9 cellular contexts compared by ENCODE assay signal in genomic region chr17:39652635-39653315, GRCh38. TPM values are rescaled to one million over a fixed set of nuclear protein-coding genes. Genes with fewer than 3 reads are reported as not detected.
DNase-seq lines count a peak whose midpoint lies in the region; ATAC-seq, FAIRE-seq and TF ChIP-seq lines count a peak whose summit lies in the region.
"Had no signal": no experiment of that assay in that cellular context is flagged by ENCODE, and none has a peak within 500 bp of the region (broad histone marks: within the 10 kb centered on the region; RNA-seq: fewer than 3 reads in every experiment).

No MANE protein-coding gene starts in this region.

- peaks cover 0 to under 1% (median 0%) of the 10 kb centered on the region in 5 experiments for H3K9me3 Mint-ChIP-seq in brain
- no peaks in the 10 kb centered on the region for H3K9me3 Mint-ChIP-seq in natural killer cell treated with Interleukin-12 subunit alpha and Interleukin-12 subunit beta and Interleukin-15 and Interleukin-18, amount 100 ng/mL, for 72 hours

- H3K27me3 Mint-ChIP-seq in brain: peaks cover 3% of the 10 kb centered on the region
- no peaks in the 10 kb centered on the region for H3K27me3 Mint-ChIP-seq in natural killer cell treated with Interleukin-12 subunit alpha and Interleukin-12 subunit beta and Interleukin-15 and Interleukin-18, amount 100 ng/mL, for 72 hours

- DNase-seq in natural killer cell treated with Interleukin-12 subunit alpha and Interleukin-12 subunit beta and Interleukin-15 and Interleukin-18, amount 100 ng/mL, for 72 hours (ENCODE audit: low spot score): no peak
- DNase-seq in activated CD4-positive, alpha-beta T cell treated with anti-CD3 and anti-CD28 coated beads for 4 hours: no peak
- no peak for DNase-seq in NCI-H345 treated with DMSO at 0.1 percent for 48 hours (lab: John Stamatoyannopoulos, UW; ENCODE audit: unreplicated experiment)
- DNase-seq: activated naive CD4-positive, alpha-beta T cell treated with anti-CD3 and anti-CD28 coated beads, Interleukin-2, amount 50 U/mL, for 16 hours had no signal

- peak in 1 of 2 donors; percentile 26 for ATAC-seq in natural killer cell treated with Interleukin-12 subunit alpha and Interleukin-12 subunit beta and Interleukin-15 and Interleukin-18, amount 100 ng/mL, for 72 hours
- ATAC-seq in HG02623 (IDR thresholded peaks at IDR 0.05; ENCODE audit: unreplicated experiment): no peak

- H3K27ac Mint-ChIP-seq in brain: peak overlapping the region; percentile 87 to 97 (median 94)
- peak overlapping the region; percentile 25 to 74 for H3K27ac Mint-ChIP-seq in natural killer cell treated with Interleukin-12 subunit alpha and Interleukin-12 subunit beta and Interleukin-15 and Interleukin-18, amount 100 ng/mL, for 72 hours

- peak overlapping the region in 4 of 5 experiments; percentile 37 to 59 (median 48) for H3K4me3 Mint-ChIP-seq in brain
- H3K4me3 Mint-ChIP-seq in natural killer cell treated with Interleukin-12 subunit alpha and Interleukin-12 subunit beta and Interleukin-15 and Interleukin-18, amount 100 ng/mL, for 72 hours: no peak overlapping the region

- H3K4me1 Mint-ChIP-seq in brain: peaks cover 45% of the 10 kb centered on the region
- peaks cover 40 to 43% of the 10 kb centered on the region in 2 donors for H3K4me1 Mint-ChIP-seq in natural killer cell treated with Interleukin-12 subunit alpha and Interleukin-12 subunit beta and Interleukin-15 and Interleukin-18, amount 100 ng/mL, for 72 hours (ENCODE audit: low read depth in 2 of 2)

- TF ChIP-seq CTCF in brain (conservative IDR thresholded peaks at IDR 0.05): no peak

- peak; percentile 39 for FAIRE-seq in G401.6 (lab: Jason Lieb, UNC)

- peaks cover 6% of the 10 kb centered on the region for H3K36me3 Mint-ChIP-seq in brain
- H3K36me3 Mint-ChIP-seq in natural killer cell treated with Interleukin-12 subunit alpha and Interleukin-12 subunit beta and Interleukin-15 and Interleukin-18, amount 100 ng/mL, for 72 hours: no peaks in the 10 kb centered on the region

RNA-seq across cellular contexts. Expression of gene TCAP, which starts 12.4 kb away (rescaled TPM):
- polyA plus RNA-seq in brain (ENCODE audit: insufficient read depth, low read depth, low replicate concordance): 2.1 TPM
- total RNA-seq in natural killer cell treated with Interleukin-12 subunit alpha and Interleukin-12 subunit beta and Interleukin-15 and Interleukin-18, amount 100 ng/mL, for 72 hours: 1 to 10 TPM; 2.1 to 2.5 TPM

RNA-seq across cellular contexts. Expression of gene PNMT, which starts 15.5 kb away (rescaled TPM):
- polyA plus RNA-seq in brain (ENCODE audit: insufficient read depth, low read depth, low replicate concordance): 2.9 TPM
- not detected for total RNA-seq in natural killer cell treated with Interleukin-12 subunit alpha and Interleukin-12 subunit beta and Interleukin-15 and Interleukin-18, amount 100 ng/mL, for 72 hours
- total RNA-seq: HT1080, RPMI7951 had no signal

RNA-seq across cellular contexts. Expression of gene STARD3, which starts 15.8 kb away (rescaled TPM):
- polyA plus RNA-seq in brain (ENCODE audit: insufficient read depth, low read depth, low replicate concordance): 53.8 TPM
- total RNA-seq in natural killer cell treated with Interleukin-12 subunit alpha and Interleukin-12 subunit beta and Interleukin-15 and Interleukin-18, amount 100 ng/mL, for 72 hours: 100 to 1,000 TPM in 1 of 2 donors, 10 to 100 TPM in 1; 97.9 to 139 TPM

RNA-seq across cellular contexts. Expression of gene PPP1R1B, which starts 26.0 kb away (rescaled TPM):
- polyA plus RNA-seq in brain (ENCODE audit: insufficient read depth, low read depth, low replicate concordance): 154 TPM
- not detected for total RNA-seq in natural killer cell treated with Interleukin-12 subunit alpha and Interleukin-12 subunit beta and Interleukin-15 and Interleukin-18, amount 100 ng/mL, for 72 hours
- total RNA-seq: HT1080 had no signal

RNA-seq across cellular contexts. Expression of gene PGAP3, which starts 35.1 kb away (rescaled TPM):
- 13.0 TPM for polyA plus RNA-seq in brain (ENCODE audit: insufficient read depth, low read depth, low replicate concordance)
- total RNA-seq in natural killer cell treated with Interleukin-12 subunit alpha and Interleukin-12 subunit beta and Interleukin-15 and Interleukin-18, amount 100 ng/mL, for 72 hours: 10 to 100 TPM in 1 of 2 donors, 1 to 10 TPM in 1; 8.8 to 13.7 TPM
